ENCODE assay signal across 11 cellular contexts in the genomic region with DNA sequence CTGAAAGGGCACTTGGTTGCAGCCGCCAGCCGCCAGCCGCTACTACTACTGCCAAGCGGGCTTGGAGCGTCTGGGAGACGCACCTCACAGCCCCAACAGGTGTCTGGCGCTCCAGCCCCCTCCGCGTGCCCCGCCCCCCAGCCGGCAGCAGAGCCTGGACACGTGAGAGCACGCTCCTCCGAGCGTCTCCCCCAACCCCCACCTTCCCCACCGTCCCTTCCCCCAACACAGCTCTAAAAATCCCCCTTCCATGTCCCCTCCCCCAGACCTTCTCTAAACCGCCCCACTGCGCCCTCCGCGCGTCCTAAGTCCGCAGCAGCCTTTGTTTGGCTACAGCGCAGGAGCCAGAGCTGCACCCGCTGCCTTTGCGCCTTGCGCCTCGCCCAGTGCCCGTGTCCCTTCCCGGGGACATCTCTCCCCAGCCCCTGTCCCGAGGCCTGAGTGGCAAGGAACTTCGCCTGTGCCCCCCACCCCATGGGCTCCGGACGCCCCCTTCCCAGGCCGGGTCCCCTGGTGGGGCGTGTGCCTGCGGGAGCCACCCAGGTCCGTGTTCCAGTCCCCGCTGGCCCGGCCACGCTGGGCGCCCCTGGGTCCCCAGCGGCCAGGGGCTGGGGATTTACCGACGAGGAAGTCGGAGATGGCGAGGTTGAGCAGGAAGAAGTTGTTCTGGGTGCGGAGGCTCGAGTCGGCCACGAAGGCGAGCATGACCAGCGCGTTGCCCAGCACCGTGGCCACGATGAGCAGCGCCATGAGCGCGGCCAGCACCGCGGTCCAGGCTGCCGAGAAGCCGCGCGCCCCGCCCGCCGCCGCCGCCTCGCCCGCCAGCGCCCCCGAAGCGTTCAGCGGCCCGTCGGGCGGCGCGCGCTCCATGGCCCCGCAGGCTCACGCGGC. TPM values are rescaled to one million over a fixed set of nuclear protein-coding genes. Genes with fewer than 3 reads are reported as not detected.
DNase-seq lines count a peak whose midpoint lies in the region; ATAC-seq and TF ChIP-seq lines count a peak whose summit lies in the region.
"Had no signal": no experiment of that assay in that cellular context is flagged by ENCODE, and none has a peak within 500 bp of the region (broad histone marks: within the 10 kb centered on the region; RNA-seq: fewer than 3 reads in every experiment).

No MANE protein-coding gene starts in this region.

- peaks cover 19% of the 10 kb centered on the region for H3K27me3 Mint-ChIP-seq in activated naive CD8-positive, alpha-beta T cell
- H3K27me3 Mint-ChIP-seq in activated naive CD8-positive, alpha-beta T cell treated with anti-CD3 and anti-CD28 coated beads, Interleukin-2, amount 50 U/mL, for 24 hours: peaks cover 46% of the 10 kb centered on the region

- peak overlapping the region; percentile 4; the same call in 1 of the 2 replicates for H3K4me2 ChIP-seq in OCI-LY1 (ENCODE audit: low read length)
- peak overlapping the region; percentile 75 for H3K4me2 ChIP-seq in hepatocyte

- H4K20me1 ChIP-seq in OCI-LY1 (ENCODE audit: insufficient read depth, low read length) (no peaks in the 10 kb centered on the region), hepatocyte (ENCODE audit: insufficient read depth, poor library complexity, severe bottlenecking) (no peaks in the 10 kb centered on the region)

- no peak for ATAC-seq in activated naive CD8-positive, alpha-beta T cell treated with anti-CD3 and anti-CD28 coated beads, Interleukin-2, amount 50 U/mL, for 24 hours
- ATAC-seq in GM21526 (IDR thresholded peaks at IDR 0.05; ENCODE audit: low FRiP score, unreplicated experiment) (no peak), GM18873 (IDR thresholded peaks at IDR 0.05; ENCODE audit: low FRiP score, unreplicated experiment) (no peak)

- H3F3A ChIP-seq in OCI-LY1 (ENCODE audit: insufficient read depth, low read length): no peaks in the 10 kb centered on the region

- H3K4me3 ChIP-seq in OCI-LY1 (ENCODE audit: low read depth, low read length, poor library complexity, severe bottlenecking) (no peak overlapping the region), hepatocyte (no peak overlapping the region), tibial artery (peak overlapping the region; percentile 28 to 35)

- no peaks in the 10 kb centered on the region for H3K9me3 ChIP-seq in OCI-LY1 (ENCODE audit: low read length)
- H3K9me3 ChIP-seq in hepatocyte (ENCODE audit: low read depth): no peaks in the 10 kb centered on the region
- no peaks in the 10 kb centered on the region for H3K9me3 ChIP-seq in tibial artery

- H3K9ac ChIP-seq in OCI-LY1 (ENCODE audit: low read length): no peak overlapping the region

- H3K36me3 ChIP-seq in OCI-LY1 (ENCODE audit: insufficient read depth, low read length) (no peaks in the 10 kb centered on the region), hepatocyte (replicated peaks; ENCODE audit: insufficient read depth, low read depth) (no peaks in the 10 kb centered on the region), tibial artery (no peaks in the 10 kb centered on the region)

- intact Hi-C loops in tibial artery (cut with DNase I; ENCODE audit: low total_unique reads): no loop called here

- H3K4me1 Mint-ChIP-seq in activated naive CD8-positive, alpha-beta T cell (ENCODE audit: low read depth): peaks cover 6% of the 10 kb centered on the region
- H3K4me1 Mint-ChIP-seq in activated naive CD8-positive, alpha-beta T cell treated with anti-CD3 and anti-CD28 coated beads, Interleukin-2, amount 50 U/mL, for 24 hours: no peaks in the 10 kb centered on the region

- whole genome bisulfite sequencing in hepatocyte (ENCODE audit: low lambda C conversion rate, missing lambda C conversion rate): 3% methylated on average over 30 of the region's 84 CpGs

- TF ChIP-seq CTCF in OCI-LY1 (IDR thresholded peaks at IDR 0.05; ENCODE audit: low read length) (no peak), hepatocyte (IDR thresholded peaks at IDR 0.05; ENCODE audit: poor library complexity) (no peak), tibial artery (IDR thresholded peaks at IDR 0.05) (no peak)

- H3K27me3 ChIP-seq in OCI-LY1 (ENCODE audit: insufficient read depth, low read length) (peaks cover 5% of the 10 kb centered on the region; the same call in 1 of the 2 replicates), hepatocyte (peaks cover 79% of the 10 kb centered on the region), tibial artery (peaks cover 0 to 99% of the 10 kb centered on the region in 2 donors)

- H3K4me1 ChIP-seq in OCI-LY1 (ENCODE audit: insufficient read depth, low read length, severe bottlenecking) (no peaks in the 10 kb centered on the region), hepatocyte (ENCODE audit: insufficient read depth) (peaks cover 3% of the 10 kb centered on the region), tibial artery (peaks cover 0 to 24% (median 15%) of the 10 kb centered on the region in 4 donors)

- H2AFZ ChIP-seq in OCI-LY1 (ENCODE audit: low read length): no peak overlapping the region
- no peak overlapping the region for H2AFZ ChIP-seq in hepatocyte

- no peaks in the 10 kb centered on the region for H3K9me3 Mint-ChIP-seq in activated naive CD8-positive, alpha-beta T cell (ENCODE audit: low read depth)
- H3K9me3 Mint-ChIP-seq in activated naive CD8-positive, alpha-beta T cell treated with anti-CD3 and anti-CD28 coated beads, Interleukin-2, amount 50 U/mL, for 24 hours: no peaks in the 10 kb centered on the region

- no peak for DNase-seq in activated naive CD8-positive, alpha-beta T cell treated with anti-CD3 and anti-CD28 coated beads, Interleukin-2, amount 50 U/mL, for 24 hours
- DNase-seq in hepatocyte (ENCODE audit: low spot score): no peak
- DNase-seq in tibial artery: no peak
- DNase-seq in AML-193 (lab: John Stamatoyannopoulos, UW): no peak
- DNase-seq: KBM-7 had no signal

- H3K9me2 ChIP-seq in OCI-LY1 (ENCODE audit: low read depth, low read length): no peaks in the 10 kb centered on the region
- H3K9me2 ChIP-seq in hepatocyte (replicated peaks; ENCODE audit: insufficient read depth): no peaks in the 10 kb centered on the region

- H3K36me3 Mint-ChIP-seq in activated naive CD8-positive, alpha-beta T cell: no peaks in the 10 kb centered on the region
- no peaks in the 10 kb centered on the region for H3K36me3 Mint-ChIP-seq in activated naive CD8-positive, alpha-beta T cell treated with anti-CD3 and anti-CD28 coated beads, Interleukin-2, amount 50 U/mL, for 24 hours (ENCODE audit: low read depth)

- H3K27ac ChIP-seq in OCI-LY1 (ENCODE audit: low read depth, low read length, poor library complexity, severe bottlenecking): no peak overlapping the region
- no peak overlapping the region for H3K27ac ChIP-seq in hepatocyte
- H3K27ac ChIP-seq in tibial artery: no peak overlapping the region

- no peak overlapping the region for H3K27ac Mint-ChIP-seq in activated naive CD8-positive, alpha-beta T cell
- H3K27ac Mint-ChIP-seq in activated naive CD8-positive, alpha-beta T cell treated with anti-CD3 and anti-CD28 coated beads, Interleukin-2, amount 50 U/mL, for 24 hours: no peak overlapping the region

- peak overlapping the region; percentile 47 for H3K4me3 Mint-ChIP-seq in activated naive CD8-positive, alpha-beta T cell
- no peak overlapping the region for H3K4me3 Mint-ChIP-seq in activated naive CD8-positive, alpha-beta T cell treated with anti-CD3 and anti-CD28 coated beads, Interleukin-2, amount 50 U/mL, for 24 hours

- H3K79me2 ChIP-seq in OCI-LY1 (ENCODE audit: insufficient read depth, low read length) (no peaks in the 10 kb centered on the region), hepatocyte (no peaks in the 10 kb centered on the region)

RNA-seq across cellular contexts. Expression of a gene that starts 0.7 kb away (rescaled TPM):
- not detected in 2 replicates for total RNA-seq in hepatocyte
- polyA plus RNA-seq in hepatocyte: not detected in 2 replicates
- total RNA-seq: omental fat pad, subcutaneous adipose tissue had no signal

RNA-seq across cellular contexts. Expression of a gene that starts 19.0 kb away (rescaled TPM):
- total RNA-seq in hepatocyte: 37.0 and 40.5 TPM in 2 replicates
- polyA plus RNA-seq in hepatocyte: 39.6 and 45.9 TPM in 2 replicates

RNA-seq across cellular contexts. Expression of a gene that starts 36.5 kb away (rescaled TPM):
- total RNA-seq in hepatocyte: 16.7 and 18.4 TPM in 2 replicates
- 21.8 and 26.7 TPM in 2 replicates for polyA plus RNA-seq in hepatocyte

Comparison
In these comparisons a context has a peak if more than half of its experiments do, and no peak if none do; other contexts are left out.
1. H3K4me3 ChIP-seq: peak in tibial artery (2 of 2); none in OCI-LY1 (single experiment) and hepatocyte (single experiment).